22 cellular contexts compared by ENCODE assay signal in the genomic region with DNA sequence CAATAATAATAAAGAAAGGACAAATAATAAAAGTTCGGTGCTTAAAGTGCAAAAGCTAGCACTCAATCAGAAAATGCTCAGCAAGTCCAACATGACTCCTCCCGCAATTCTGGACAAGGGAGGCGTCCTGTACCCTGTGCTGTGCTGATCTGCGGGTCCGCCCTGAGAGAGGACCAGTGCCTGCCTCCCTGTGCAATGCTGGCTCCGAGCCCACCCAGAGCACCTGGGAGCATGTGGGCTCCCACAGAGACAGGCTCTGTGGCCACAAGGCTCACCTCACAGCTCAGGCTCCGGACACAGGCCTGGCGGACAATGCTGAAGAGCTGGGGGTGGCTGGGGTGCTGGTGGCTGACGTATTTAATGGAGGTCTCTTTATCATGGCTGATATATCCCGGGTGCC.
"Had no signal": no experiment of that assay in that cellular context is flagged by ENCODE, and none has a peak within 500 bp of the region (broad histone marks: within the 10 kb centered on the region; RNA-seq: fewer than 3 reads in every experiment).

No MANE protein-coding gene starts in this region.

- H3K27me3 ChIP-seq: ascending aorta, cardiac muscle cell, SJSA1 had no signal

- ATAC-seq: activated CD4-positive, alpha-beta T cell treated with anti-CD3 and anti-CD28 coated beads for 36 hours; activated CD8-positive, alpha-beta T cell treated with anti-CD3 and anti-CD28 coated beads, Interleukin-2, amount 10 ng/mL, durations not matched to agents 7 days and 5 days; Panc1 had no signal

- H3K4me1 ChIP-seq: ascending aorta, SJSA1 had no signal

- H3K4me2 ChIP-seq: SK-N-SH had no signal

- H3K27ac ChIP-seq: ascending aorta, cardiac muscle cell, SJSA1 had no signal

- H3K9me3 ChIP-seq: ascending aorta, SJSA1, SK-N-SH had no signal

- H3K4me3 ChIP-seq: ascending aorta, cardiac muscle cell, SJSA1 had no signal

- DNase-seq: activated CD4-positive, alpha-beta T cell treated with anti-CD3 and anti-CD28 coated beads for 36 hours; activated CD4-positive, alpha-beta T cell treated with anti-CD3 and anti-CD28 coated beads, Interleukin-2, amount 10 ng/mL, durations not matched to agents 7 days and 5 days; activated CD4-positive, alpha-beta T cell treated with anti-CD3 and anti-CD28 coated beads, Interleukin-2, amount 50 U/mL, for 48 hours; activated CD8-positive, alpha-beta T cell treated with anti-CD3 and anti-CD28 coated beads, Interleukin-2, amount 10 ng/mL, durations not matched to agents 7 days and 5 days; activated gamma-delta T cell; activated naive CD4-positive, alpha-beta T cell treated with Interleukin-2 at 50 U/mL for 16 hours; activated naive CD8-positive, alpha-beta T cell treated with anti-CD3 and anti-CD28 coated beads, Interleukin-2, amount 10 ng/mL, durations not matched to agents 7 days and 5 days; activated T-cell treated with anti-CD3 and anti-CD28 coated beads, Interleukin-2, amount 50 U/mL, for 24 hours; amygdala; cerebellar nuclear complex; NCI-H1092; NCI-H1436 treated with DMSO at 0.1 percent for 48 hours; NCI-H1694 treated with DMSO at 0.1 percent for 48 hours; NCI-H2029; NCI-H345; NCI-H524 treated with DMSO at 0.1 percent for 48 hours; SHP77 treated with DMSO at 0.1 percent for 48 hours; SK-N-SH had no signal
